ENCODE assay signal across 15 cellular contexts in the genomic region with DNA sequence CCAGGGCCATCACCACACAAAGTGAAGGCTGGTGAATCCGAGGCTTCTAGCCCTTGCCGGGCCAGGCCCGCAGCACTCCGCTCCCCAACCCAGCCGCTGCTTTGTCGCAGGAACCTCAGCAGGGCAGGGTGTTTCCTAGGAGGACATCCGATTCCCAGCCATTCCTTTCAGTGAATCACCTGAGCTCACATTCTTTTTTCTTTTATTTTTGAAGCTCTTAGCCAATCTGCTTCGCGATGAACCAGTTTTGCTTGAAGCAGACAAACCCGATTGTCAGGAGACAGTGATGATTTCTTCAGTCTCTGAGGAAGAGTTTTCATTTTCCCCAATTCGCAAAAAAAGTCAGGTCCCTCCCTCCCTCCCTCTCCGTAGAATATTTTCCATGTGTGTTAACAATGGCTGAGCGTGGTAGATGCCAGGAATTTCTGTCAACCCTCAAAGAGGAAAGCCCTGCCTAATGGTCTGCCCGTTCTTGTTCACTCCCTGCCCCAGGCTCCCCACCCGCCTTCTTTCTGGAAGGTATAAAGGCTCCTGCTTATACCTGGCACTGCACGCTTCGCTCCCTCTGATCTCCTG. TPM values are rescaled to one million over a fixed set of nuclear protein-coding genes. Genes with fewer than 3 reads are reported as not detected.
DNase-seq lines count a peak whose midpoint lies in the region; ATAC-seq and TF ChIP-seq lines count a peak whose summit lies in the region.
"Had no signal": no experiment of that assay in that cellular context is flagged by ENCODE, and none has a peak within 500 bp of the region (broad histone marks: within the 10 kb centered on the region; RNA-seq: fewer than 3 reads in every experiment).

No MANE protein-coding gene starts in this region.

- H3K4me1 ChIP-seq in PC-3 (ENCODE audit: insufficient read depth, low read length) (peaks cover 55% of the 10 kb centered on the region), esophagus (ENCODE audit: control insufficient read depth in 2 of 2, insufficient read depth in 2 of 2, low read length in 1 of 2) (peaks cover 15 to 39% of the 10 kb centered on the region in 2 donors), transverse colon (peaks cover 0 to 15% (median 2%) of the 10 kb centered on the region in 4 donors)
- no peaks in the 10 kb centered on the region for H3K4me1 ChIP-seq in CD4-positive, alpha-beta memory T cell (ENCODE audit: insufficient read depth, low read length)

- H3K9me3 ChIP-seq in PC-3 (ENCODE audit: low read length), result no peaks in the 10 kb centered on the region
- no peaks in the 10 kb centered on the region for H3K9me3 ChIP-seq in esophagus (ENCODE audit: control insufficient read depth in 2 of 2, insufficient read depth in 1 of 2, low read depth in 1 of 2, low read length in 1 of 2)
- no peaks in the 10 kb centered on the region for H3K9me3 ChIP-seq in transverse colon
- no peaks in the 10 kb centered on the region for H3K9me3 ChIP-seq in CD4-positive, alpha-beta memory T cell (ENCODE audit: control insufficient read depth in 1 of 2, low read length in 2 of 2)

- no peaks in the 10 kb centered on the region for H4K20me1 ChIP-seq in PC-3 (ENCODE audit: low read length)

- no peak for ATAC-seq in PC-3
- no peak for ATAC-seq in HG02678 (IDR thresholded peaks at IDR 0.05; ENCODE audit: unreplicated experiment)
- ATAC-seq: K562 had no signal

- H3K9me2 ChIP-seq in PC-3 (replicated peaks; ENCODE audit: low read length), result no peaks in the 10 kb centered on the region

- H3K27ac ChIP-seq in PC-3 (ENCODE audit: low read length) (peak overlapping the region; percentile 61), esophagus (ENCODE audit: low read depth in 2 of 2, low read length in 1 of 2) (peak overlapping the region; percentile 92 to 99), transverse colon (peak overlapping the region; percentile 33 to 69 (median 51))
- no peak overlapping the region for H3K27ac ChIP-seq in CD4-positive, alpha-beta memory T cell (ENCODE audit: low read depth, low read length)
- H3K27ac ChIP-seq: SK-N-MC had no signal

- CTCF ChIA-PET in PC-3 (lab: Charles Lee), result no interaction called here
- CTCF ChIA-PET in CD4-positive, alpha-beta memory T cell (lab: Charles Lee; ENCODE audit: partially characterized antibody), result no interaction called here

- TF ChIP-seq POLR2A in transverse colon (IDR thresholded peaks at IDR 0.05), result no peak

- no peak overlapping the region for H2AFZ ChIP-seq in PC-3 (ENCODE audit: low read length)

- H3K27me3 ChIP-seq in PC-3 (ENCODE audit: low read length) (no peaks in the 10 kb centered on the region), esophagus (ENCODE audit: control insufficient read depth in 1 of 2, insufficient read depth in 2 of 2, low read length in 2 of 2) (no peaks in the 10 kb centered on the region), transverse colon (no peaks in the 10 kb centered on the region)
- no peaks in the 10 kb centered on the region for H3K27me3 ChIP-seq in CD4-positive, alpha-beta memory T cell (ENCODE audit: insufficient read depth, low read length)

- peak overlapping the region; percentile 16 to 70 (median 34) for H3K27ac Mint-ChIP-seq in nephron
- no peak overlapping the region for H3K27ac Mint-ChIP-seq in CD4-positive, alpha-beta memory T cell

- H3F3A ChIP-seq in PC-3 (ENCODE audit: low read length, unreplicated experiment), result no peaks in the 10 kb centered on the region

- WGBS in esophagus, 2 donors, result 42 to 62% methylated on average over 17 of the region's 17 CpGs
- 84% methylated on average over 7 to 17 of the region's 17 CpGs for WGBS in transverse colon (ENCODE audit: low coverage in 1 of 2), 2 donors

- H3K4me2 ChIP-seq in PC-3 (ENCODE audit: low read length), result no peak overlapping the region

- DNase-seq in PC-3, result peak; percentile 65
- DNase-seq in transverse colon, result no peak
- DNase-seq in NOMO-1 treated with dmso at 0.1 percent for 144 hours (lab: John Stamatoyannopoulos, UW; ENCODE audit: unreplicated experiment), result no peak
- DNase-seq in CD4-positive, alpha-beta memory T cell, result no peak
- DNase-seq: activated T-cell treated with anti-CD3 and anti-CD28 coated beads, Interleukin-2, amount 50 U/mL, for 1 hour; effector memory CD4-positive, alpha-beta T cell; hippocampal formation; NCI-H1694; NCI-H774; retina had no signal

- no peak overlapping the region for H3K9ac ChIP-seq in PC-3 (ENCODE audit: low read length)

- TF ChIP-seq EP300 in transverse colon (IDR thresholded peaks at IDR 0.05; ENCODE audit: low read depth), result no peak

- H3K79me2 ChIP-seq in PC-3 (ENCODE audit: low read length), result peaks cover 100% of the 10 kb centered on the region

- no peaks in the 10 kb centered on the region for H3K9me3 Mint-ChIP-seq in nephron
- H3K9me3 Mint-ChIP-seq in CD4-positive, alpha-beta memory T cell, result no peaks in the 10 kb centered on the region

- H3K36me3 ChIP-seq in PC-3 (ENCODE audit: low read depth, low read length) (no peaks in the 10 kb centered on the region), esophagus (ENCODE audit: control insufficient read depth in 2 of 2, insufficient read depth in 2 of 2, low read length in 1 of 2) (no peaks in the 10 kb centered on the region), transverse colon (no peaks in the 10 kb centered on the region)
- H3K36me3 ChIP-seq in CD4-positive, alpha-beta memory T cell (ENCODE audit: insufficient read depth, low read length), result no peaks in the 10 kb centered on the region

- H3K4me3 ChIP-seq in PC-3 (ENCODE audit: low read length) (no peak overlapping the region), esophagus (ENCODE audit: low read depth in 1 of 2, low read length in 2 of 2) (no peak overlapping the region), transverse colon (no peak overlapping the region)
- H3K4me3 ChIP-seq in CD4-positive, alpha-beta memory T cell (ENCODE audit: low read length in 2 of 2), result no peak overlapping the region
- H3K4me3 ChIP-seq: K562, SK-N-MC had no signal

- POLR2A ChIA-PET in PC-3 (lab: Charles Lee; ENCODE audit: unreplicated experiment), result interaction anchor here (0.6 kb wide), 1 partner anchor 216 kb away, joined by 3 read pairs; no protein-coding TSS in a partner anchor
- POLR2A ChIA-PET in CD4-positive, alpha-beta memory T cell (lab: Charles Lee; ENCODE audit: partially characterized antibody), result no interaction called here

- in situ Hi-C loops in transverse colon (cut with MboI; ENCODE audit: low pct_ligation_motif_present in 1 of 4, low pct_unique_long_range_greater_than_20kb in 1 of 4, low sequenced_read_pairs in 3 of 4), result loop anchor here in 1 of 4 donors (25.0 kb wide), 1 partner anchor 91 kb away; no protein-coding TSS in a partner anchor

- no peaks in the 10 kb centered on the region for H3K36me3 Mint-ChIP-seq in nephron (ENCODE audit: low read depth)
- H3K36me3 Mint-ChIP-seq in CD4-positive, alpha-beta memory T cell, result no peaks in the 10 kb centered on the region

- H3K4me3 Mint-ChIP-seq in nephron, result no peak overlapping the region
- H3K4me3 Mint-ChIP-seq in CD4-positive, alpha-beta memory T cell, result no peak overlapping the region

- TF ChIP-seq CTCF in PC-3 (conservative IDR thresholded peaks at IDR 0.05; ENCODE audit: low read depth, low read length), result no peak
- TF ChIP-seq CTCF in nephron (IDR thresholded peaks at IDR 0.05; ENCODE audit: unreplicated experiment in 3 of 3), result no peak
- no peak for TF ChIP-seq CTCF in transverse colon (IDR thresholded peaks at IDR 0.05)

- BruUV-seq in PC-3 (replicated peaks; lab: Mats Ljungman, UMichigan), result no TSS peak

- peaks cover 18% of the 10 kb centered on the region for H3K27me3 Mint-ChIP-seq in nephron (ENCODE audit: low read depth)
- H3K27me3 Mint-ChIP-seq in CD4-positive, alpha-beta memory T cell, result peaks cover 3 to 4% of the 10 kb centered on the region in 2 donors

- intact Hi-C loops in PC-3 (cut with micrococcal nuclease) (no loop called here), transverse colon (cut with DNase I; ENCODE audit: low total_unique reads) (no loop called here)
- intact Hi-C loops in CD4-positive, alpha-beta memory T cell (cut with micrococcal nuclease), result no loop called here

- H3K4me1 Mint-ChIP-seq in nephron, result peaks cover 36% of the 10 kb centered on the region
- peaks cover 0 to 7% (median 0%) of the 10 kb centered on the region in 4 donors for H3K4me1 Mint-ChIP-seq in CD4-positive, alpha-beta memory T cell

RNA-seq across cellular contexts. Expression of gene EGFR, which starts 34.9 kb away (rescaled TPM):
- total RNA-seq in PC-3 (2014; rRNA removed) (50.0 and 64.6 TPM in 2 replicates), transverse colon (10 to 100 TPM; 40.0 to 85.7 (median 72.9) TPM)
- polyA plus RNA-seq in esophagus, result 10 to 100 TPM; 12.8 to 16.1 TPM
- not detected for total RNA-seq in CD4-positive, alpha-beta memory T cell
- polyA plus RNA-seq in CD4-positive, alpha-beta memory T cell, result not detected
- polyA plus RNA-seq: K562 had no signal

Comparison
In these comparisons a context has a peak if more than half of its experiments do, and no peak if none do; other contexts are left out.
1. H3K27ac Mint-ChIP-seq: peak in nephron (3 of 3); none in CD4-positive, alpha-beta memory T cell (0 of 7).
2. RNA of gene EGFR, which starts 34.9 kb away (total RNA-seq): 40.0 to 85.7 TPM in transverse colon and 50.0 to 64.6 TPM in PC-3; not detected in CD4-positive, alpha-beta memory T cell; every median in the first group is over 10 times any median in the second.